Comparison of ENCODE assay signal across 1 cellular context in genomic region chr2:25810428-25810827, GRCh38.
TF ChIP-seq lines count a peak whose summit lies in the region.

No MANE protein-coding gene starts in this region.

TF ChIP-seq in HepG2, 621 proteins besides CTCF, POLR2A, EP300 and RAD21 (continued from another document):
- TF ChIP-seq ZNF280B (CRISPR knock-in tag; IDR thresholded peaks at IDR 0.05; ENCODE audit: borderline replicate concordance) (no peak), ZNF777 (CRISPR knock-in tag; IDR thresholded peaks at IDR 0.05) (no peak), PHF5A (CRISPR knock-in tag; IDR thresholded peaks at IDR 0.05; ENCODE audit: low read depth, unreplicated experiment) (no peak), HIVEP1 (CRISPR knock-in tag; IDR thresholded peaks at IDR 0.05) (no peak), TBL1XR1 (IDR thresholded peaks at IDR 0.05; ENCODE audit: borderline replicate concordance, low read length, partially characterized antibody) (no peak), PHF21A (CRISPR knock-in tag; IDR thresholded peaks at IDR 0.05) (no peak), THYN1 (CRISPR knock-in tag; IDR thresholded peaks at IDR 0.05; ENCODE audit: borderline replicate concordance, low read depth) (no peak), ZNF232 (CRISPR knock-in tag; IDR thresholded peaks at IDR 0.05; ENCODE audit: borderline replicate concordance) (no peak), HMG20A (CRISPR knock-in tag; IDR thresholded peaks at IDR 0.05; ENCODE audit: borderline replicate concordance) (no peak), TOPORS (CRISPR knock-in tag; IDR thresholded peaks at IDR 0.05) (no peak), ZC3H13 (CRISPR knock-in tag; IDR thresholded peaks at IDR 0.05) (0 out of 2 replicates have a peak, but pooled peaks have one; percentile 45), ZNF142 (CRISPR knock-in tag; IDR thresholded peaks at IDR 0.05) (no peak), IRF9 (CRISPR knock-in tag; IDR thresholded peaks at IDR 0.05; ENCODE audit: borderline replicate concordance) (0 out of 2 replicates have a peak, but pooled peaks have one; percentile 2), ZBTB37 (CRISPR knock-in tag; IDR thresholded peaks at IDR 0.05) (no peak), GPN1 (CRISPR knock-in tag; IDR thresholded peaks at IDR 0.05; ENCODE audit: borderline replicate concordance) (no peak), ZNF839 (CRISPR knock-in tag; IDR thresholded peaks at IDR 0.05; ENCODE audit: borderline replicate concordance) (no peak), ZNF501 (CRISPR knock-in tag; IDR thresholded peaks at IDR 0.05) (0 out of 2 replicates have a peak, but pooled peaks have one; percentile 19), ZNF124 (CRISPR knock-in tag; IDR thresholded peaks at IDR 0.05) (no peak), NFE2 (CRISPR knock-in tag; IDR thresholded peaks at IDR 0.05) (no peak), ZNF460 (CRISPR knock-in tag; IDR thresholded peaks at IDR 0.05; ENCODE audit: borderline replicate concordance) (no peak), ZNF687 (CRISPR knock-in tag; IDR thresholded peaks at IDR 0.05) (peak; percentile 35; the same call in 1 of the 2 replicates), GLI4 (CRISPR knock-in tag; IDR thresholded peaks at IDR 0.05; ENCODE audit: borderline replicate concordance) (no peak), NR2F6 (IDR thresholded peaks at IDR 0.05) (no peak), NR2F6 (CRISPR knock-in tag; IDR thresholded peaks at IDR 0.05) (no peak), ZSCAN29 (CRISPR knock-in tag; conservative IDR thresholded peaks at IDR 0.05) (no peak), SMAD3 (CRISPR knock-in tag; IDR thresholded peaks at IDR 0.05) (no peak), HOXA9 (CRISPR knock-in tag; IDR thresholded peaks at IDR 0.05; ENCODE audit: borderline replicate concordance) (0 out of 2 replicates have a peak, but pooled peaks have one; percentile 44), PLSCR1 (CRISPR knock-in tag; IDR thresholded peaks at IDR 0.05; ENCODE audit: borderline replicate concordance) (no peak)
